ENCODE assay signal across 20 cellular contexts in the genomic region with DNA sequence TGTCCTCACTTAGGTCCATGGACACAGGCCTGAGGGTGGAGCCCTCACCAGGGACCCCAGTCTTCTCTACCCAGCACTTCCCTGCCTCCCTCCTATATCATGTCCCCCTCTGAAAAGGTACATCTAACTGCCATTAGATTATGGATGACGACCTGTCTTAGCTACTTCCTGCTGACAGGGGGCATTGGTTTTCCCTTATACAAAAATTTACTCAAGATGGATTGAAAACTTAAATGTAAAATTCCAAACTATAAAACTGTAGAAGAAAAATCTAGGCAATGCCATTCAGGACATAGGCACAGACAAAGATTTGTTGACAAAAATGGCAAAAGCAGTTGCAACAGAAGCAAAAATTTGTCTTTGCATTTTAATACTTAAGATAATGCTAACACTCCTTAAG.
"Had no signal": no experiment of that assay in that cellular context is flagged by ENCODE, and none has a peak within 500 bp of the region (broad histone marks: within the 10 kb centered on the region; RNA-seq: fewer than 3 reads in every experiment).

No MANE protein-coding gene starts in this region.

- H3K27me3 ChIP-seq: body of pancreas, right atrium auricular region, thyroid gland had no signal

- H3K4me3 ChIP-seq: body of pancreas, right atrium auricular region, thyroid gland had no signal

- H3K4me1 ChIP-seq: body of pancreas, right atrium auricular region, thyroid gland had no signal

- H3K27me3 Mint-ChIP-seq: activated B cell treated with CpG ODN at 0.5 μM for 24 hours; activated CD8-positive, alpha-beta T cell treated with anti-CD3 and anti-CD28 coated beads for 36 hours; activated T-helper 17 cell treated with anti-CD3 and anti-CD28 coated beads, Interleukin-2, amount 50 U/mL, for 72 hours had no signal

- H3K4me1 Mint-ChIP-seq: activated B cell treated with CpG ODN at 0.5 μM for 24 hours; activated T-helper 17 cell treated with anti-CD3 and anti-CD28 coated beads, Interleukin-2, amount 50 U/mL, for 72 hours; nephron progenitor cell had no signal

- H3K9me3 Mint-ChIP-seq: activated CD8-positive, alpha-beta T cell treated with anti-CD3 and anti-CD28 coated beads for 36 hours; activated T-helper 17 cell treated with anti-CD3 and anti-CD28 coated beads, Interleukin-2, amount 50 U/mL, for 72 hours had no signal

- H3K27ac ChIP-seq: body of pancreas, right atrium auricular region, thyroid gland had no signal

- DNase-seq: activated B cell treated with CpG ODN at 0.5 μM for 24 hours; activated CD4-positive, alpha-beta T cell treated with anti-CD3 and anti-CD28 coated beads for 48 hours; activated CD8-positive, alpha-beta T cell treated with anti-CD3 and anti-CD28 coated beads for 36 hours; activated naive CD4-positive, alpha-beta T cell treated with Interleukin-2 at 50 U/mL for 16 hours; activated T-cell treated with anti-CD3 and anti-CD28 coated beads, Interleukin-2, amount 50 U/mL, for 1 hour; body of pancreas; dermis blood vessel endothelial cell; effector memory CD4-positive, alpha-beta T cell; foreskin melanocyte; glutamatergic neuron; hippocampal formation; islet precursor cell; left colon; midbrain; nephron progenitor cell; stimulated activated CD4-positive, alpha-beta T cell treated with anti-CD3 and anti-CD28 coated beads, Interleukin-2, amount 100 ng/mL, for 24 hours; stimulated activated naive CD4-positive, alpha-beta T cell treated with Interleukin-2 at 50 U/mL for 16 hours; thyroid gland had no signal

- H3K36me3 ChIP-seq: right atrium auricular region, thyroid gland had no signal

- H3K4me3 Mint-ChIP-seq: activated B cell treated with CpG ODN at 0.5 μM for 24 hours; activated CD8-positive, alpha-beta T cell treated with anti-CD3 and anti-CD28 coated beads for 36 hours; activated T-helper 17 cell treated with anti-CD3 and anti-CD28 coated beads, Interleukin-2, amount 50 U/mL, for 72 hours; nephron progenitor cell had no signal

- H3K27ac Mint-ChIP-seq: activated B cell treated with CpG ODN at 0.5 μM for 24 hours; activated CD8-positive, alpha-beta T cell treated with anti-CD3 and anti-CD28 coated beads for 36 hours; activated T-helper 17 cell treated with anti-CD3 and anti-CD28 coated beads, Interleukin-2, amount 50 U/mL, for 72 hours; nephron progenitor cell had no signal

- H3K9me3 ChIP-seq: body of pancreas, right atrium auricular region, thyroid gland had no signal

- ATAC-seq: activated CD8-positive, alpha-beta T cell treated with anti-CD3 and anti-CD28 coated beads for 36 hours; activated T-helper 17 cell treated with anti-CD3 and anti-CD28 coated beads, Interleukin-2, amount 50 U/mL, for 72 hours; body of pancreas; left colon had no signal
